10 cellular contexts compared by ENCODE assay signal in the genomic region with DNA sequence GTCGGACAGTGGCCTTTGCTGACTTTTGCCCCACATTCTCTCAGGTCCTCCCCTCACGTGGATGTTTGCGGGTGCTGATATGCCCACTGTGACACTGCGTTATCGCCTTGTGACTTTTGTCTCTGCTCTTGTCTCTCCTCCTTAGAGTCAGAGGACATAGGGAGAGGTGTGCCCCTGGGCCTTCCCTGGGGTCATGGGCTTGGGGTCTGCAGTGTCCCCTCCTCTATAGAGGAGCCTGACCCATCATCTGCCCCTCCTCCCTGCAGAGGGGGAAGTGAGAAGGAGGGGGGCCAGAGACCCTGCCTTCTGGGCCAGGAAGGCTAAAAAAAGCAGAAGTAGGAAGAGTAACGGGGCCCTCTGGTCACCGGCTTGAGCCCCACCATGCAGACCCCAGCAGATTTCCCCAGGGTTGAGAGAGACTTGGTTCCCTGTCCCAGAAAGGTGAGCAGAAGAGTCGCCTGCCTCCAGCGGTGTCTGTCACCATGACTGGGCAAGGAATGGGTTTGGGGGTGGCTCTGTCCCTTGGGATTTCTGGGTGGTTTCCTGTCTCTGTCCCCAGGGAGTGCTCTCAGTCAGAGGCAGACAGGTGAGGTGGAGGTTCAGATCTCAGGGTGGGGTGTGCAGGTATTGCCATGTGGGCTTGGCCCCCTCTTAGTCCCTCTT. TPM values are rescaled to one million over a fixed set of nuclear protein-coding genes. Genes with fewer than 3 reads are reported as not detected.
DNase-seq lines count a peak whose midpoint lies in the region; ATAC-seq and TF ChIP-seq lines count a peak whose summit lies in the region.
"Had no signal": no experiment of that assay in that cellular context is flagged by ENCODE, and none has a peak within 500 bp of the region (broad histone marks: within the 10 kb centered on the region; RNA-seq: fewer than 3 reads in every experiment).

No MANE protein-coding gene starts in this region.

- no TSS peak for BruUV-seq in PC-9 (replicated peaks; lab: Mats Ljungman, UMichigan)

- H3K4me2 ChIP-seq in PC-9 = no peak overlapping the region

- H3K36me3 ChIP-seq in suprapubic skin = no peaks in the 10 kb centered on the region
- no peaks in the 10 kb centered on the region for H3K36me3 ChIP-seq in ovary
- H3K36me3 ChIP-seq in PC-9 (ENCODE audit: low read depth) = no peaks in the 10 kb centered on the region
- H3K36me3 ChIP-seq: uterus had no signal

- DNase-seq in activated CD8-positive, alpha-beta memory T cell treated with anti-CD3 and anti-CD28 coated beads, Interleukin-2, amount 10 ng/mL, durations not matched to agents 7 days and 5 days = no peak
- DNase-seq in activated CD8-positive, alpha-beta memory T cell treated with anti-CD3 and anti-CD28 coated beads for 24 hours = no peak
- DNase-seq in T-cell (no peak), germinal center (ENCODE audit: low spot score) (peak; percentile 81), suprapubic skin (ENCODE audit: low spot score in 2 of 2) (no peak), ovary (no peak), PC-9 (no peak), ecto neural progenitor cell (ENCODE audit: low spot score) (no peak)

- no peaks in the 10 kb centered on the region for H3F3A ChIP-seq in PC-9 (ENCODE audit: insufficient read depth, low read depth)

- intact Hi-C loops in ovary (cut with DNase I) (no loop called here), PC-9 (cut with micrococcal nuclease; ENCODE audit: unreplicated experiment) (no loop called here)

- TF ChIP-seq EP300 in suprapubic skin (IDR thresholded peaks at IDR 0.05) = no peak
- TF ChIP-seq EP300 in ovary (IDR thresholded peaks at IDR 0.05) = no peak

- peaks cover 52% of the 10 kb centered on the region for H3K4me1 ChIP-seq in suprapubic skin
- H3K4me1 ChIP-seq in ovary (ENCODE audit: insufficient read depth) = peaks cover 3% of the 10 kb centered on the region
- H3K4me1 ChIP-seq in PC-9 (replicated peaks; ENCODE audit: insufficient read depth) = no peaks in the 10 kb centered on the region
- H3K4me1 ChIP-seq: uterus had no signal

- peak overlapping the region; percentile 97 for H3K27ac Mint-ChIP-seq in activated CD8-positive, alpha-beta memory T cell treated with anti-CD3 and anti-CD28 coated beads, Interleukin-2, amount 10 ng/mL, durations not matched to agents 7 days and 5 days
- H3K27ac Mint-ChIP-seq in T-cell = peak overlapping the region; percentile 97

- peaks cover 89% of the 10 kb centered on the region for H3K4me1 Mint-ChIP-seq in activated CD8-positive, alpha-beta memory T cell treated with anti-CD3 and anti-CD28 coated beads, Interleukin-2, amount 10 ng/mL, durations not matched to agents 7 days and 5 days
- peaks cover 90 to 93% (median 91%) of the 10 kb centered on the region in 3 donors for H3K4me1 Mint-ChIP-seq in T-cell

- no peaks in the 10 kb centered on the region for H3K9me3 Mint-ChIP-seq in activated CD8-positive, alpha-beta memory T cell treated with anti-CD3 and anti-CD28 coated beads, Interleukin-2, amount 10 ng/mL, durations not matched to agents 7 days and 5 days (ENCODE audit: low read depth)
- no peaks in the 10 kb centered on the region for H3K9me3 Mint-ChIP-seq in T-cell

- no peak for ATAC-seq in activated CD8-positive, alpha-beta memory T cell treated with anti-CD3 and anti-CD28 coated beads, Interleukin-2, amount 10 ng/mL, durations not matched to agents 7 days and 5 days
- no peak for ATAC-seq in T-cell (replicated peaks in 1 of 4)

- CTCF ChIA-PET in activated CD8-positive, alpha-beta memory T cell treated with anti-CD3 and anti-CD28 coated beads, Interleukin-2, amount 10 ng/mL, durations not matched to agents 7 days and 5 days (lab: Charles Lee) = interaction anchor here (0.8 to 6.4 kb wide), 9 partner anchors 10 to 347 kb away, joined by 3 to 82 read pairs (median 5); a partner anchor contains a TSS
- CTCF ChIA-PET in T-cell (lab: Charles Lee) (interaction anchor here in 1 of 2 donors (2.4 kb wide), 1 partner anchor 43 kb away, joined by 11 read pairs; no protein-coding TSS in a partner anchor), PC-9 (lab: Charles Lee) (no interaction called here)

- H3K79me2 ChIP-seq in PC-9 (ENCODE audit: low read depth) = no peaks in the 10 kb centered on the region

- peak overlapping the region; percentile 68 for H3K27ac ChIP-seq in suprapubic skin
- H3K27ac ChIP-seq in ovary = no peak overlapping the region
- H3K27ac ChIP-seq in PC-9 = no peak overlapping the region
- H3K27ac ChIP-seq: uterus, VCaP had no signal

- no peaks in the 10 kb centered on the region for H3K27me3 ChIP-seq in suprapubic skin
- no peaks in the 10 kb centered on the region for H3K27me3 ChIP-seq in ovary
- no peaks in the 10 kb centered on the region for H3K27me3 ChIP-seq in PC-9 (ENCODE audit: insufficient read depth, low read depth)
- H3K27me3 ChIP-seq: uterus had no signal

- TF ChIP-seq CTCF in suprapubic skin (IDR thresholded peaks at IDR 0.05) (no peak), ovary (IDR thresholded peaks at IDR 0.05) (no peak), PC-9 (conservative IDR thresholded peaks at IDR 0.05) (no peak)

- H3K4me3 ChIP-seq in suprapubic skin = peak overlapping the region; percentile 14
- no peak overlapping the region for H3K4me3 ChIP-seq in ovary
- H3K4me3 ChIP-seq in PC-9 = no peak overlapping the region
- H3K4me3 ChIP-seq: uterus had no signal

- peaks cover 28% of the 10 kb centered on the region for H3K36me3 Mint-ChIP-seq in activated CD8-positive, alpha-beta memory T cell treated with anti-CD3 and anti-CD28 coated beads, Interleukin-2, amount 10 ng/mL, durations not matched to agents 7 days and 5 days
- H3K36me3 Mint-ChIP-seq in T-cell = peaks cover 15% of the 10 kb centered on the region

- no peaks in the 10 kb centered on the region for H3K27me3 Mint-ChIP-seq in activated CD8-positive, alpha-beta memory T cell treated with anti-CD3 and anti-CD28 coated beads, Interleukin-2, amount 10 ng/mL, durations not matched to agents 7 days and 5 days
- H3K27me3 Mint-ChIP-seq in T-cell = no peaks in the 10 kb centered on the region

- WGBS in suprapubic skin = 80% methylated on average over 9 of the region's 9 CpGs
- WGBS in ovary, 3 donors = 87 to 93% (median 89%) methylated on average over 9 of the region's 9 CpGs

- no peak overlapping the region for H2AFZ ChIP-seq in PC-9

- H4K20me1 ChIP-seq in PC-9 (ENCODE audit: insufficient read depth) = no peaks in the 10 kb centered on the region; the same call in 1 of the 2 replicates

- peak overlapping the region; percentile 73 for H3K4me3 Mint-ChIP-seq in activated CD8-positive, alpha-beta memory T cell treated with anti-CD3 and anti-CD28 coated beads, Interleukin-2, amount 10 ng/mL, durations not matched to agents 7 days and 5 days
- H3K4me3 Mint-ChIP-seq in T-cell = peak overlapping the region; percentile 69 to 79 (median 72)

- TF ChIP-seq POLR2A in suprapubic skin (IDR thresholded peaks at IDR 0.05) (no peak), ovary (IDR thresholded peaks at IDR 0.05) (no peak)

- H3K9me2 ChIP-seq in PC-9 (ENCODE audit: insufficient read depth) = no peaks in the 10 kb centered on the region

- H3K9me3 ChIP-seq in suprapubic skin (no peaks in the 10 kb centered on the region), ovary (no peaks in the 10 kb centered on the region), PC-9 (ENCODE audit: insufficient read depth, low read depth) (no peaks in the 10 kb centered on the region)
- H3K9me3 ChIP-seq: uterus had no signal

- POLR2A ChIA-PET in T-cell (lab: Charles Lee) (interaction anchor here in 1 of 2 donors (0.5 to 0.6 kb wide), 3 partner anchors 43 to 1201 kb away, joined by 3 to 6 read pairs (median 3); no protein-coding TSS in a partner anchor), PC-9 (lab: Charles Lee; ENCODE audit: unreplicated experiment) (no interaction called here)

RNA-seq across cellular contexts. Expression of a gene that starts 13.4 kb away (rescaled TPM):
- total RNA-seq in activated CD8-positive, alpha-beta memory T cell treated with anti-CD3 and anti-CD28 coated beads, Interleukin-2, amount 10 ng/mL, durations not matched to agents 7 days and 5 days = 100 to 1,000 TPM; 158 to 181 TPM
- total RNA-seq in T-cell = 100 to 1,000 TPM in 3 of 5 donors, 10 to 100 TPM in 2; 85.8 to 123 (median 101) TPM
- 10 to 100 TPM; 37.8 to 50.9 (median 43.7) TPM for total RNA-seq in suprapubic skin
- total RNA-seq in ovary = 10 to 100 TPM in 1 of 7 donors, 1 to 10 TPM in 6; 3.2 to 18.8 (median 5.2) TPM
- 10 to 100 TPM in 1 of 2 donors, 1 to 10 TPM in 1; 2.2 to 11.2 TPM for polyA plus RNA-seq in ovary
- 60.5 and 68.5 TPM in 2 replicates for total RNA-seq in PC-9 (2021)
